In the genomic region with DNA sequence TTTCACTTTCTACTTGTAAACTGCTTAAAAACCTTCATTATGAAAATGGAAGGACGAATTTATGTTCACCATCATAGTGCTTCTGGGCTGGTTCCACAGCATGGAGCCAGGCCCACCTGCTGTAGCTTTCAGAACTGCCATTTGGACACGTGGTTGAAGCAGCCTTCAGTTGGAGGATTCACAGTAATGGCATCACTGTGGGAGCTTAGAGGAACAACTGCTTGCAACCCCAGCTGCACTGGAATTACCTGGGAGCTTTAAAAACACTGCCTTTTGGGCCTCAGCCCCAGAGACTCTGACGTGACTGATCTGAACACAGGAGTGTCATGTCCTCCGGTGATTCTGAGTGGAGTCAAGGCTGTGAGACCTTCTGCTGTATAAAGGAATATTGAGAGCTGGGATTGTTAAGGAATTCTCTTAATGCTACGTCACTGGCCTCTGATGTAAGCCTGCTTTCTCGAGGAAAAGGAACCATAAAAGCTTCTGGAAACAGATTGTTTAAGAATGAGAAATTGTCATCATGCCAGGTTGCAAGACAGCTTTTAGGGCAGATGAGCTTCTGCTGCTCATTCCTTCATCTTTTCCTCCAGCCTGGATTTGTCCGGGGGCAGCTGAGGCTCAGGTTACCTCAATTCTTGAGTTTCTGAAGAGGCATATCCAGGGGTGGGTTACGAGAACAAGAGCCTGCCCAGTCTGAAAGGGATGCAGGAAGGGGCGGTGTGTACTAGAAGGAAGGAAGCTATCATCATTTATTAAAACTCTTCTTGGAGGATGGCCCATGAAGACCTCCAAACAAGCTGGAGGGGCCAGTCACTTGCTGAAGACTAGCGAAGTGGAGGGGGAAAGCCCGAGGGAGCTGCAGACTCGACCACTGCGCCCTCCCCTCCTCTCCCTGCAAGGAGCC, we compare ENCODE assay signal across 9 cellular contexts. TPM values are rescaled to one million over a fixed set of nuclear protein-coding genes. Genes with fewer than 3 reads are reported as not detected.
A peak's percentile ranks its signal among the peaks of the same experiment; 100 is the strongest.
DNase-seq lines count a peak whose midpoint lies in the region; ATAC-seq and TF ChIP-seq lines count a peak whose summit lies in the region.
"Had no signal": no experiment of that assay in that cellular context is flagged by ENCODE, and none has a peak within 500 bp of the region (broad histone marks: within the 10 kb centered on the region; RNA-seq: fewer than 3 reads in every experiment).

No MANE protein-coding gene starts in this region.

- H3K4me3 ChIP-seq in GM23248 (peak overlapping the region; percentile 86), smooth muscle cell (no peak overlapping the region), aorta (ENCODE audit: low read length in 2 of 2) (no peak overlapping the region)

- H3F3A ChIP-seq in GM23248 (ENCODE audit: insufficient read depth) (peaks cover 52% of the 10 kb centered on the region), smooth muscle cell (ENCODE audit: low read depth) (peaks cover 14% of the 10 kb centered on the region)

- H3K79me2 ChIP-seq in GM23248 (ENCODE audit: insufficient read depth) (peaks cover 93% of the 10 kb centered on the region), smooth muscle cell (ENCODE audit: low read depth) (peaks cover 35% of the 10 kb centered on the region)

- TF ChIP-seq CTCF in smooth muscle cell (IDR thresholded peaks at IDR 0.05; ENCODE audit: borderline replicate concordance, insufficient read depth, poor library complexity, severe bottlenecking), result no peak

- H3K36me3 ChIP-seq in GM23248 (ENCODE audit: low read depth), result peaks cover 14% of the 10 kb centered on the region
- H3K36me3 ChIP-seq in smooth muscle cell (ENCODE audit: low read depth), result no peaks in the 10 kb centered on the region
- H3K36me3 ChIP-seq in aorta (ENCODE audit: control insufficient read depth in 1 of 2, insufficient read depth in 2 of 2, low read length in 1 of 2), result no peaks in the 10 kb centered on the region

- H4K20me1 ChIP-seq in GM23248 (ENCODE audit: insufficient read depth), result no peaks in the 10 kb centered on the region
- H4K20me1 ChIP-seq in smooth muscle cell (ENCODE audit: low read depth), result no peaks in the 10 kb centered on the region

- H2AFZ ChIP-seq in GM23248, result no peak overlapping the region; the same call in 1 of the 2 replicates
- no peak overlapping the region for H2AFZ ChIP-seq in smooth muscle cell (ENCODE audit: low read depth)

- H3K9me2 ChIP-seq in GM23248 (ENCODE audit: insufficient read depth), result no peaks in the 10 kb centered on the region

- H3K27me3 ChIP-seq in GM23248 (replicated peaks; ENCODE audit: insufficient read depth), result no peaks in the 10 kb centered on the region
- H3K27me3 ChIP-seq in smooth muscle cell (ENCODE audit: low read depth), result no peaks in the 10 kb centered on the region
- H3K27me3 ChIP-seq in aorta (ENCODE audit: control insufficient read depth in 1 of 2, insufficient read depth in 2 of 2, low read length in 1 of 2), result no peaks in the 10 kb centered on the region

- 34% methylated on average over 13 of the region's 13 CpGs for WGBS in GM23248 (ENCODE audit: low coverage in 1 of 2, low lambda C conversion rate in 2 of 2, missing lambda C conversion rate in 2 of 2), 2 experiments
- 51% methylated on average over 13 of the region's 13 CpGs for WGBS in smooth muscle cell (ENCODE audit: low lambda C conversion rate)
- WGBS in aorta, 2 donors, result 74 to 82% methylated on average over 13 of the region's 13 CpGs

- H3K4me1 ChIP-seq in GM23248 (ENCODE audit: insufficient read depth), result peaks cover 38% of the 10 kb centered on the region
- H3K4me1 ChIP-seq in smooth muscle cell (ENCODE audit: low read depth), result peaks cover 8% of the 10 kb centered on the region
- no peaks in the 10 kb centered on the region for H3K4me1 ChIP-seq in aorta (ENCODE audit: control insufficient read depth in 1 of 2, insufficient read depth in 2 of 2, low read length in 2 of 2)

- intact Hi-C loops in aorta (cut with DNase I), result loop anchor here in 1 of 2 donors (5.0 kb wide), 2 partner anchors 69 to 109 kb away; no protein-coding TSS in a partner anchor

- DNase-seq in GM23248 (peak; percentile 97), astrocyte of the hippocampus (ENCODE audit: low read depth, low spot score) (peak; percentile 45), iris pigment epithelial cell (ENCODE audit: low read depth) (peak; percentile 90), smooth muscle cell (lab: John Stamatoyannopoulos, UW; ENCODE audit: unreplicated experiment) (no peak), aorta (no peak), nucleus accumbens (lab: John Stamatoyannopoulos, UW) (no peak), NCI-H69 (lab: John Stamatoyannopoulos, UW) (no peak)
- DNase-seq in activated effector memory CD4-positive, alpha-beta T cell treated with Interleukin-2 at 50 U/mL for 16 hours, result no peak
- DNase-seq: NCI-H1105 had no signal

- in situ Hi-C loops in GM23248 (cut with MboI), result loop anchor here (25.0 kb wide), 1 partner anchor 104 kb away; no protein-coding TSS in a partner anchor

- H3K4me2 ChIP-seq in GM23248 (ENCODE audit: unreplicated experiment) (peak overlapping the region; percentile 85), smooth muscle cell (peak overlapping the region; percentile 92)

- H3K9me3 ChIP-seq in GM23248 (ENCODE audit: low read depth), result no peaks in the 10 kb centered on the region
- H3K9me3 ChIP-seq in smooth muscle cell (replicated peaks; ENCODE audit: low read depth), result peaks cover 5% of the 10 kb centered on the region
- H3K9me3 ChIP-seq in aorta (ENCODE audit: control insufficient read depth, low read length), result no peaks in the 10 kb centered on the region

- peak overlapping the region; percentile 99 for H3K9ac ChIP-seq in GM23248
- H3K9ac ChIP-seq in smooth muscle cell (ENCODE audit: low read depth), result peak overlapping the region; percentile 89

- no peak for ATAC-seq in aorta (ENCODE audit: low FRiP score)

- peak overlapping the region; percentile 97 for H3K27ac ChIP-seq in GM23248
- H3K27ac ChIP-seq in smooth muscle cell (ENCODE audit: low read depth), result peak overlapping the region; percentile 92
- H3K27ac ChIP-seq in aorta (ENCODE audit: low read depth in 1 of 2, low read length in 2 of 2), result no peak overlapping the region

RNA-seq across cellular contexts. Expression of gene IL1R1, which starts 1.3 kb away (rescaled TPM):
- 87.9 and 93.5 TPM in 2 replicates for total RNA-seq in GM23248 (2014; rRNA removed; shearing (Covaris generic))
- polyA plus RNA-seq in GM23248 (2016; fragmentation: Nextera tagmentation; extraction: Ambion mirVana), result 75.4 and 78.5 TPM in 2 replicates
- total RNA-seq in smooth muscle cell, result 32.4 and 36.6 TPM in 2 replicates
- polyA plus RNA-seq in smooth muscle cell, result 20.0 and 26.8 TPM in 2 replicates
- 100 to 1,000 TPM; 135 to 155 TPM for total RNA-seq in aorta
- polyA plus RNA-seq in aorta, result 10 to 100 TPM; 47.0 to 49.6 TPM

RNA-seq across cellular contexts. Expression of gene IL1RL2, which starts 45.6 kb away (rescaled TPM):
- 2.3 and 2.9 TPM in 2 replicates for total RNA-seq in GM23248 (2014; rRNA removed; shearing (Covaris generic))
- 1.2 and 2.0 TPM in 2 replicates for polyA plus RNA-seq in GM23248 (2016; fragmentation: Nextera tagmentation; extraction: Ambion mirVana)
- 0.13 and 0.40 TPM in 2 replicates for total RNA-seq in smooth muscle cell
- 0.10 and 1.2 TPM in 2 replicates for polyA plus RNA-seq in smooth muscle cell
- total RNA-seq in aorta, result 1 to 10 TPM in 1 of 2 donors, under 1 TPM in 1; 0.54 to 1.8 TPM
- polyA plus RNA-seq in aorta, result under 1 TPM in 1 of 2 donors, not detected in 1; 0.54 TPM

Comparison
In these comparisons a context has a peak if more than half of its experiments do, and no peak if none do; other contexts are left out.
1. DNase-seq: peak in GM23248 (single experiment), astrocyte of the hippocampus (single experiment) and iris pigment epithelial cell (single experiment); none in smooth muscle cell (single experiment), aorta (0 of 2), nucleus accumbens (0 of 56), activated effector memory CD4-positive, alpha-beta T cell treated with Interleukin-2 at 50 U/mL for 16 hours (single experiment) and NCI-H69 (single experiment).
2. H3K27ac ChIP-seq: peak in GM23248 (single experiment) and smooth muscle cell (single experiment); none in aorta (0 of 2).